12 cellular contexts compared by ENCODE assay signal in genomic region chr1:18938707-18939070, GRCh38. TPM values are rescaled to one million over a fixed set of nuclear protein-coding genes. Genes with fewer than 3 reads are reported as not detected.
DNase-seq lines count a peak whose midpoint lies in the region; ATAC-seq, FAIRE-seq and TF ChIP-seq lines count a peak whose summit lies in the region.
"Had no signal": no experiment of that assay in that cellular context is flagged by ENCODE, and none has a peak within 500 bp of the region (broad histone marks: within the 10 kb centered on the region; RNA-seq: fewer than 3 reads in every experiment).

No MANE protein-coding gene starts in this region.

- ATAC-seq in T-cell (replicated peaks in 1 of 4), result no peak

- TF ChIP-seq POLR2A in breast epithelium (IDR thresholded peaks at IDR 0.05) (no peak), vagina (IDR thresholded peaks at IDR 0.05) (no peak)

- H3K9me3 ChIP-seq in breast epithelium (no peaks in the 10 kb centered on the region), astrocyte (ENCODE audit: insufficient read depth, low read depth, low read length) (no peaks in the 10 kb centered on the region), vagina (no peaks in the 10 kb centered on the region)
- H3K9me3 ChIP-seq: esophagus muscularis mucosa had no signal

- no peaks in the 10 kb centered on the region for H3K27me3 Mint-ChIP-seq in MCF 10A (ENCODE audit: insufficient read depth, unreplicated experiment)
- no peaks in the 10 kb centered on the region for H3K27me3 Mint-ChIP-seq in astrocyte (ENCODE audit: low read depth, unreplicated experiment)
- no peaks in the 10 kb centered on the region for H3K27me3 Mint-ChIP-seq in T-cell
- H3K27me3 Mint-ChIP-seq: natural killer cell treated with Interleukin-12 subunit alpha and Interleukin-12 subunit beta and Interleukin-15 and Interleukin-18, amount 100 ng/mL, for 72 hours had no signal

- FAIRE-seq in astrocyte (lab: Jason Lieb, UNC), result no peak

- H3K4me2 ChIP-seq in astrocyte (ENCODE audit: low read length), result no peak overlapping the region

- POLR2A ChIA-PET in MCF 10A (lab: Yijun Ruan, JAX), result interaction anchor here (0.7 to 2.6 kb wide), 2 partner anchors 11 to 12 kb away, joined by 4 to 11 read pairs; no protein-coding TSS in a partner anchor
- POLR2A ChIA-PET in T-cell (lab: Charles Lee), result no interaction called here

- intact Hi-C loops in breast epithelium (cut with DNase I; ENCODE audit: low total_unique reads), result no loop called here
- intact Hi-C loops in MCF 10A (cut with micrococcal nuclease), result no loop called here
- intact Hi-C loops in vagina (cut with DNase I), result no loop called here

- no TSS peak for BruUV-seq in MCF 10A (replicated peaks; lab: Mats Ljungman, UMichigan)

- no peaks in the 10 kb centered on the region for H3K9me3 Mint-ChIP-seq in MCF 10A (ENCODE audit: unreplicated experiment)
- H3K9me3 Mint-ChIP-seq in astrocyte (ENCODE audit: unreplicated experiment), result no peaks in the 10 kb centered on the region
- H3K9me3 Mint-ChIP-seq in T-cell, result no peaks in the 10 kb centered on the region
- H3K9me3 Mint-ChIP-seq: natural killer cell treated with Interleukin-12 subunit alpha and Interleukin-12 subunit beta and Interleukin-15 and Interleukin-18, amount 100 ng/mL, for 72 hours had no signal

- peaks cover 21% of the 10 kb centered on the region for H3K4me1 Mint-ChIP-seq in MCF 10A (ENCODE audit: insufficient read depth, unreplicated experiment)
- H3K4me1 Mint-ChIP-seq in astrocyte (ENCODE audit: low read depth, unreplicated experiment), result peaks cover 33% of the 10 kb centered on the region
- peaks cover 71 to 88% (median 78%) of the 10 kb centered on the region in 3 donors for H3K4me1 Mint-ChIP-seq in T-cell

- CTCF ChIA-PET in MCF 10A (lab: Yijun Ruan, JAX) (interaction anchor here (1.0 to 2.1 kb wide), 4 partner anchors 10 to 161 kb away, joined by 3 to 4 read pairs (median 3); no protein-coding TSS in a partner anchor), T-cell (lab: Charles Lee) (no interaction called here)

- H3K27ac ChIP-seq in breast epithelium (peak overlapping the region; percentile 22 to 75), astrocyte (ENCODE audit: low read depth, low read length) (no peak overlapping the region), vagina (peak overlapping the region; percentile 6)
- H3K27ac ChIP-seq: VCaP had no signal

- H3K4me3 ChIP-seq in breast epithelium (no peak overlapping the region), astrocyte (ENCODE audit: insufficient read depth, low read depth, low read length) (no peak overlapping the region), vagina (no peak overlapping the region)
- H3K4me3 ChIP-seq: esophagus muscularis mucosa had no signal

- H3K27ac Mint-ChIP-seq in MCF 10A (ENCODE audit: low read depth, unreplicated experiment) (no peak overlapping the region), astrocyte (ENCODE audit: unreplicated experiment) (no peak overlapping the region), T-cell (peak overlapping the region in 1 of 2 donors; percentile 61)

- H4K20me1 ChIP-seq in astrocyte (ENCODE audit: insufficient read depth, low read length), result peaks cover 91% of the 10 kb centered on the region

- H3K27me3 ChIP-seq in breast epithelium, result no peaks in the 10 kb centered on the region
- no peaks in the 10 kb centered on the region for H3K27me3 ChIP-seq in astrocyte (ENCODE audit: insufficient read depth, low read length)
- H3K27me3 ChIP-seq in vagina, result no peaks in the 10 kb centered on the region
- H3K27me3 ChIP-seq: esophagus muscularis mucosa had no signal

- H3K79me2 ChIP-seq in astrocyte (ENCODE audit: insufficient read depth, low read length), result peaks cover 100% of the 10 kb centered on the region

- TF ChIP-seq CTCF in breast epithelium (IDR thresholded peaks at IDR 0.05), result no peak
- TF ChIP-seq CTCF in MCF 10A (IDR thresholded peaks at IDR 0.05; ENCODE audit: unreplicated experiment), result no peak
- no peak for TF ChIP-seq CTCF in astrocyte (IDR thresholded peaks at IDR 0.05; ENCODE audit: insufficient read depth, low read depth, low read length)
- TF ChIP-seq CTCF in vagina (IDR thresholded peaks at IDR 0.05), result no peak

- H2AFZ ChIP-seq in astrocyte (ENCODE audit: low read depth, low read length), result no peak overlapping the region

- DNase-seq in breast epithelium (ENCODE audit: low spot score in 2 of 2), result no peak
- no peak for DNase-seq in MCF 10A (ENCODE audit: unreplicated experiment)
- no peak for DNase-seq in astrocyte (ENCODE audit: low read depth)
- DNase-seq in medulla oblongata (ENCODE audit: extremely low spot score), result peak; percentile 67
- DNase-seq in vagina (ENCODE audit: extremely low spot score in 2 of 2), result no peak
- no peak for DNase-seq in 8988T
- no peak for DNase-seq in T-cell
- no peak for DNase-seq in NCI-H748 treated with DMSO at 0.1 percent for 48 hours (lab: John Stamatoyannopoulos, UW)
- DNase-seq: NCI-H1417 treated with DMSO at 0.1 percent for 48 hours had no signal

- no peak overlapping the region for H3K4me3 Mint-ChIP-seq in MCF 10A (ENCODE audit: unreplicated experiment)
- no peak overlapping the region for H3K4me3 Mint-ChIP-seq in astrocyte (ENCODE audit: unreplicated experiment)
- no peak overlapping the region for H3K4me3 Mint-ChIP-seq in T-cell
- H3K4me3 Mint-ChIP-seq: natural killer cell treated with Interleukin-12 subunit alpha and Interleukin-12 subunit beta and Interleukin-15 and Interleukin-18, amount 100 ng/mL, for 72 hours had no signal

- H3K36me3 Mint-ChIP-seq in MCF 10A (ENCODE audit: insufficient read depth, unreplicated experiment) (peaks cover 4% of the 10 kb centered on the region), astrocyte (ENCODE audit: low read depth, unreplicated experiment) (peaks cover 4% of the 10 kb centered on the region), T-cell (peaks cover 5% of the 10 kb centered on the region)
- H3K36me3 Mint-ChIP-seq: natural killer cell treated with Interleukin-12 subunit alpha and Interleukin-12 subunit beta and Interleukin-15 and Interleukin-18, amount 100 ng/mL, for 72 hours had no signal

- H3K4me1 ChIP-seq in breast epithelium (peaks cover 13 to 16% of the 10 kb centered on the region in 2 donors), astrocyte (ENCODE audit: insufficient read depth, low read length) (peaks cover 38% of the 10 kb centered on the region), vagina (peaks cover 49% of the 10 kb centered on the region)

- no peaks in the 10 kb centered on the region for H3K36me3 ChIP-seq in breast epithelium
- H3K36me3 ChIP-seq in astrocyte (ENCODE audit: insufficient read depth, low read length), result peaks cover 2% of the 10 kb centered on the region
- H3K36me3 ChIP-seq in vagina, result no peaks in the 10 kb centered on the region
- H3K36me3 ChIP-seq: esophagus muscularis mucosa had no signal

- H3K9ac ChIP-seq in astrocyte (ENCODE audit: low read length), result peak overlapping the region; percentile 2

RNA-seq across cellular contexts. Expression of gene IFFO2, which starts 17.8 kb away (rescaled TPM):
- 10 to 100 TPM in 2 of 3 donors, 1 to 10 TPM in 1; 5.8 to 35.3 (median 34.4) TPM for total RNA-seq in breast epithelium
- total RNA-seq in MCF 10A (2022), result 10.8 and 21.0 TPM in 2 replicates
- total RNA-seq in astrocyte, result 34.2 and 39.6 TPM in 2 replicates
- total RNA-seq in vagina, result 34.6 TPM
- total RNA-seq in T-cell, result 10 to 100 TPM; 36.0 to 76.2 (median 37.7) TPM

RNA-seq across cellular contexts. Expression of gene ALDH4A1, which starts 36.3 kb away (rescaled TPM):
- total RNA-seq in breast epithelium (10 to 100 TPM; 15.7 to 81.0 (median 23.7) TPM), MCF 10A (2022) (5.7 and 6.3 TPM in 2 replicates), astrocyte (10.4 and 13.8 TPM in 2 replicates), vagina (39.5 TPM), T-cell (1 to 10 TPM in 4 of 5 donors, under 1 TPM in 1; 0.85 to 2.8 (median 2.2) TPM)
